Comparison of ENCODE assay signal across 8 cellular contexts in genomic region chr14:99602054-99602787, GRCh38. TPM values are rescaled to one million over a fixed set of nuclear protein-coding genes. Genes with fewer than 3 reads are reported as not detected.
A peak's percentile ranks its signal among the peaks of the same experiment; 100 is the strongest.
DNase-seq lines count a peak whose midpoint lies in the region; ATAC-seq, FAIRE-seq and TF ChIP-seq lines count a peak whose summit lies in the region.

No MANE protein-coding gene starts in this region.

- peak; percentile 49 for TF ChIP-seq CTCF in LNCaP clone FGC (IDR thresholded peaks at IDR 0.05; ENCODE audit: control insufficient read depth, extremely low read depth, insufficient read depth)
- TF ChIP-seq CTCF in bronchial epithelial cell (IDR thresholded peaks at IDR 0.05; ENCODE audit: insufficient read depth, low read length, severe bottlenecking) = no peak

- H3K4me1 ChIP-seq in CD4-positive, CD25-positive, alpha-beta regulatory T cell (ENCODE audit: control insufficient read depth, insufficient read depth, low read length, poor library complexity, severe bottlenecking) = peaks cover 28% of the 10 kb centered on the region
- peaks cover 57% of the 10 kb centered on the region for H3K4me1 ChIP-seq in muscle layer of colon (ENCODE audit: insufficient read depth, low read length)

- no peaks in the 10 kb centered on the region for H3K36me3 ChIP-seq in CD4-positive, CD25-positive, alpha-beta regulatory T cell (ENCODE audit: control insufficient read depth, insufficient read depth, low read length)
- H3K36me3 ChIP-seq in bronchial epithelial cell (ENCODE audit: control insufficient read depth, insufficient read depth, low read length) (no peaks in the 10 kb centered on the region), muscle layer of colon (ENCODE audit: insufficient read depth, low read length) (no peaks in the 10 kb centered on the region)

- ATAC-seq in CD4-positive, CD25-positive, alpha-beta regulatory T cell (ENCODE audit: low read depth in 2 of 2) = no peak

- no peak overlapping the region for H3K27ac ChIP-seq in CD4-positive, CD25-positive, alpha-beta regulatory T cell (ENCODE audit: insufficient read depth, low read length, poor library complexity, severe bottlenecking)
- peak overlapping the region; percentile 87 for H3K27ac ChIP-seq in muscle layer of colon (ENCODE audit: low read depth, low read length)

- DNase-seq in CD4-positive, CD25-positive, alpha-beta regulatory T cell = no peak
- DNase-seq in LNCaP clone FGC (ENCODE audit: low read depth) (no peak), bronchial epithelial cell (ENCODE audit: low read depth) (no peak), cerebellum (ENCODE audit: low spot score) (no peak), occipital lobe (lab: John Stamatoyannopoulos, UW) (no peak), NCI-H146 treated with DMSO at 0.1 percent for 48 hours (lab: John Stamatoyannopoulos, UW; ENCODE audit: unreplicated experiment) (no peak), NCI-H128 (lab: John Stamatoyannopoulos, UW; ENCODE audit: unreplicated experiment) (no peak)

- H3K4me3 ChIP-seq in CD4-positive, CD25-positive, alpha-beta regulatory T cell (ENCODE audit: low read depth, low read length) = peak overlapping the region; percentile 30
- H3K4me3 ChIP-seq in LNCaP clone FGC (ENCODE audit: low read depth, low read length) (peak overlapping the region; percentile 66), bronchial epithelial cell (ENCODE audit: low read depth, low read length) (peak overlapping the region; percentile 41), muscle layer of colon (ENCODE audit: low read depth in 1 of 2, low read length in 2 of 2) (peak overlapping the region; percentile 73 to 78)

- FAIRE-seq in bronchial epithelial cell (lab: Jason Lieb, UNC) = peak; percentile 70

- peaks cover 5 to 47% (median 17%) of the 10 kb centered on the region in 4 donors for H3K4me1 Mint-ChIP-seq in CD4-positive, CD25-positive, alpha-beta regulatory T cell

- no peaks in the 10 kb centered on the region for H3K9me3 Mint-ChIP-seq in CD4-positive, CD25-positive, alpha-beta regulatory T cell

- H3K4me3 Mint-ChIP-seq in CD4-positive, CD25-positive, alpha-beta regulatory T cell = peak overlapping the region; percentile 80 to 88 (median 86)

- peaks cover 15% of the 10 kb centered on the region for H3K27me3 Mint-ChIP-seq in CD4-positive, CD25-positive, alpha-beta regulatory T cell

- H3K36me3 Mint-ChIP-seq in CD4-positive, CD25-positive, alpha-beta regulatory T cell = no peaks in the 10 kb centered on the region

- peak overlapping the region in 2 of 3 donors; percentile 32 to 41 for H3K27ac Mint-ChIP-seq in CD4-positive, CD25-positive, alpha-beta regulatory T cell

- H3K9ac ChIP-seq in muscle layer of colon (ENCODE audit: low read length) = peak overlapping the region; percentile 69

- H3K9me3 ChIP-seq in CD4-positive, CD25-positive, alpha-beta regulatory T cell (ENCODE audit: control insufficient read depth in 2 of 2, low read length in 2 of 2) = no peaks in the 10 kb centered on the region
- H3K9me3 ChIP-seq in muscle layer of colon (ENCODE audit: low read length) = no peaks in the 10 kb centered on the region

- no peaks in the 10 kb centered on the region for H3K27me3 ChIP-seq in CD4-positive, CD25-positive, alpha-beta regulatory T cell (ENCODE audit: control insufficient read depth, insufficient read depth, low read length)
- no peaks in the 10 kb centered on the region for H3K27me3 ChIP-seq in bronchial epithelial cell (ENCODE audit: control insufficient read depth, insufficient read depth, low read length)
- H3K27me3 ChIP-seq in muscle layer of colon (ENCODE audit: control insufficient read depth in 1 of 2, insufficient read depth in 2 of 2, low read length in 2 of 2) = no peaks in the 10 kb centered on the region

RNA-seq across cellular contexts. Expression of gene CCDC85C, which starts 1.8 kb away (rescaled TPM):
- 6.3 TPM for total RNA-seq in CD4-positive, CD25-positive, alpha-beta regulatory T cell
- polyA plus RNA-seq in CD4-positive, CD25-positive, alpha-beta regulatory T cell = 1 to 10 TPM in 1 of 4 donors, under 1 TPM in 3; 0.62 to 2.4 (median 0.84) TPM
- 24.8 and 26.6 TPM in 2 replicates for total RNA-seq in bronchial epithelial cell
- total RNA-seq in cerebellum = 11.3 TPM
- total RNA-seq in occipital lobe = 9.7 TPM

RNA-seq across cellular contexts. Expression of gene HHIPL1, which starts 42.7 kb away (rescaled TPM):
- not detected for total RNA-seq in CD4-positive, CD25-positive, alpha-beta regulatory T cell
- polyA plus RNA-seq in CD4-positive, CD25-positive, alpha-beta regulatory T cell = under 1 TPM in 1 of 4 donors, not detected in 3; 0.23 TPM
- 0.53 and 1.2 TPM in 2 replicates for total RNA-seq in bronchial epithelial cell
- total RNA-seq in cerebellum = 4.3 TPM
- total RNA-seq in occipital lobe = 6.4 TPM
